Comparison of ENCODE assay signal across 8 cellular contexts in the genomic region with DNA sequence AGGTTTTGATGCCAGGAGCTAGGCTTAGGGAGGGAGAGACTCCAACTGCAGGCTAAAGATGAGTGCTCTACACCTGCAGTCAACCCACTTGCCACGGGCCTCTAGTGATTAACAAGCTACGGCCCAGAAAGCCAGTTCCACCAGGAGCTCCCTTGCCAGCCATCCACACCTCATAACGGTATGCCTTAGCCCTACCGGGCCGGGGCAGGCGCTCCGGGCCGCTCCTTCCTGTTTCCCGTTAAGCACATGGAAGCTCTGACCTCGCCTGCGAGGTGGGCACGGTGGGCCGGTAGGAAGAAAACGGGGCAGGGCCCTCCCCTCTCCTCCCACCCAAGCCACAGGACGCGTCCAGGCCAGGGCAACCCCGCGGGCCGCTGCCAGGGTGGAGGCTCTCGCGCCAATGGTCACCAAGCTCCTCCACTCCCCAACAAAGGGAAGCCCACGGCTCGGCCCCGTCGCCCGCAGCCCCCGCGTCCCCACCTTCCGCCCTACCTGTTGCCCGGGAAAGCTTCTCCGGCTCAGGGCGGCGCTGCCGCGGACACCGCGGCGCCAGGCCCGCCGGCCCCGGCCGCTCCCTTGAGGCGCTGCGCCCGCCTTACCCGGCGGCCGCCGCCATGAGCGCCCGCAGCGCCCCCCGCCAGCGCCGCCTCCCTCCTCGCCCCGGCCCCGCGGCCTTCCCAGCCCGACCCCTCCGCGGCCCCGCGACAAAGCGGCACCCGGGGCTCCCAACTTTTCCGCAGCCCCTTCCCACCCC. TPM values are rescaled to one million over a fixed set of nuclear protein-coding genes. Genes with fewer than 3 reads are reported as not detected.
A peak's percentile ranks its signal among the peaks of the same experiment; 100 is the strongest.
DNase-seq lines count a peak whose midpoint lies in the region; ATAC-seq, FAIRE-seq and TF ChIP-seq lines count a peak whose summit lies in the region.

No MANE protein-coding gene starts in this region.

- peaks cover 37 to 86% (median 56%) of the 10 kb centered on the region in 3 donors for H3K4me1 ChIP-seq in esophagus squamous epithelium

- peak overlapping the region; percentile 88 to 90 (median 90) for H3K4me3 Mint-ChIP-seq in nephron

- no peak for TF ChIP-seq POLR2A in esophagus squamous epithelium (IDR thresholded peaks at IDR 0.05)

- no peaks in the 10 kb centered on the region for H3K9me3 Mint-ChIP-seq in nephron

- no peaks in the 10 kb centered on the region for H3K9me3 ChIP-seq in esophagus squamous epithelium

- no peak for TF ChIP-seq CTCF in esophagus squamous epithelium (IDR thresholded peaks at IDR 0.05)
- TF ChIP-seq CTCF in nephron (IDR thresholded peaks at IDR 0.05; ENCODE audit: unreplicated experiment in 3 of 3), result no peak

- H3K4me1 Mint-ChIP-seq in nephron, result peaks cover 41% of the 10 kb centered on the region

- peak; percentile 13 for DNase-seq in NCI-H748 treated with DMSO at 0.1 percent for 48 hours (lab: John Stamatoyannopoulos, UW)
- DNase-seq in activated T-helper 1 cell treated with Interleukin-2 at 50 U/mL for 16 hours (ENCODE audit: low read depth), result peak; percentile 9
- DNase-seq in esophagus squamous epithelium (lab: John Stamatoyannopoulos, UW), result no peak
- peak; percentile 55 for DNase-seq in urothelium cell line (ENCODE audit: low spot score)
- DNase-seq in NCI-H446 treated with DMSO at 0.1 percent for 48 hours (lab: John Stamatoyannopoulos, UW), result no peak

- H3K27me3 ChIP-seq in esophagus squamous epithelium, result no peaks in the 10 kb centered on the region

- no peak for FAIRE-seq in urothelium cell line (lab: Jason Lieb, UNC)

- peak overlapping the region; percentile 74 to 88 (median 84) for H3K4me3 ChIP-seq in esophagus squamous epithelium

- H3K27ac Mint-ChIP-seq in nephron, result peak overlapping the region; percentile 88 to 93 (median 92)

- 0 to 4% methylated on average over 5 to 14 of the region's 67 CpGs for WGBS in esophagus squamous epithelium, 2 donors

- H3K36me3 Mint-ChIP-seq in nephron (ENCODE audit: low read depth), result peaks cover under 1% of the 10 kb centered on the region

- H3K36me3 ChIP-seq in esophagus squamous epithelium, result no peaks in the 10 kb centered on the region

- intact Hi-C loops in esophagus squamous epithelium (cut with DNase I), result no loop called here

- H3K27ac ChIP-seq in esophagus squamous epithelium, result peak overlapping the region; percentile 86 to 96 (median 94)

- peaks cover 7% of the 10 kb centered on the region for H3K27me3 Mint-ChIP-seq in nephron (ENCODE audit: low read depth)

- ATAC-seq in GM18498 (IDR thresholded peaks at IDR 0.05; ENCODE audit: unreplicated experiment) (peak; percentile 49), HG02763 (IDR thresholded peaks at IDR 0.05; ENCODE audit: unreplicated experiment) (peak; percentile 34)

RNA-seq across cellular contexts. Expression of gene CERS2, which starts 0.6 kb away (rescaled TPM):
- 10 to 100 TPM; 18.2 to 72.7 (median 45.4) TPM for total RNA-seq in esophagus squamous epithelium

RNA-seq across cellular contexts. Expression of gene ANXA9, which starts 8.1 kb away (rescaled TPM):
- 1 to 10 TPM; 1.2 to 7.8 (median 4.4) TPM for total RNA-seq in esophagus squamous epithelium

RNA-seq across cellular contexts. Expression of gene MINDY1, which starts 32.7 kb away (rescaled TPM):
- 10 to 100 TPM; 25.4 to 52.5 (median 37.1) TPM for total RNA-seq in esophagus squamous epithelium

RNA-seq across cellular contexts. Expression of gene PRUNE1, which starts 34.2 kb away (rescaled TPM):
- total RNA-seq in esophagus squamous epithelium, result 10 to 100 TPM in 3 of 4 donors, 1 to 10 TPM in 1; 8.9 to 21.0 (median 15.9) TPM

RNA-seq across cellular contexts. Expression of gene SETDB1, which starts 47.8 kb away (rescaled TPM):
- total RNA-seq in esophagus squamous epithelium, result 10 to 100 TPM; 20.5 to 39.5 (median 25.3) TPM

Comparison
In these comparisons a context has a peak if more than half of its experiments do, and no peak if none do; other contexts are left out.
1. DNase-seq: peak in NCI-H748 treated with DMSO at 0.1 percent for 48 hours (single experiment), activated T-helper 1 cell treated with Interleukin-2 at 50 U/mL for 16 hours (single experiment) and urothelium cell line (single experiment); none in esophagus squamous epithelium (single experiment) and NCI-H446 treated with DMSO at 0.1 percent for 48 hours (single experiment).